ENCODE assay signal across 22 cellular contexts in genomic region chrX:155247497-155247896, GRCh38.
"Had no signal": no experiment of that assay in that cellular context is flagged by ENCODE, and none has a peak within 500 bp of the region (broad histone marks: within the 10 kb centered on the region; RNA-seq: fewer than 3 reads in every experiment).

No MANE protein-coding gene starts in this region.

- H3K9me3 ChIP-seq: stomach, suprapubic skin, testis, thoracic aorta, thyroid gland, tibial artery, tibial nerve, transverse colon, upper lobe of left lung, upper lobe of right lung, uterus, vagina had no signal

- ATAC-seq: stimulated activated naive CD8-positive, alpha-beta T cell treated with anti-CD3 and anti-CD28 coated beads, Interleukin-15, amount 100 ng/mL, for 72 hours; upper lobe of right lung had no signal

- H3K4me1 ChIP-seq: stomach, suprapubic skin, testis, thyroid gland, tibial artery, tibial nerve, transverse colon, upper lobe of left lung, upper lobe of right lung, uterus, vagina had no signal

- H3K27ac ChIP-seq: stomach, suprapubic skin, testis, thoracic aorta, thyroid gland, tibial artery, tibial nerve, transverse colon, upper lobe of left lung, upper lobe of right lung, uterus, vagina had no signal

- DNase-seq: stimulated activated CD4-positive, alpha-beta T cell treated with anti-CD3 and anti-CD28 coated beads, Interleukin-2, amount 100 ng/mL, for 48 hours; stimulated activated CD4-positive, alpha-beta T cell treated with anti-CD3 and anti-CD28 coated beads, Interleukin-4, amount 100 ng/mL, for 1 hour; stimulated activated CD4-positive, alpha-beta T cell treated with anti-CD3 and anti-CD28 coated beads, Interleukin-4, amount 100 ng/mL, for 24 hours; stimulated activated CD4-positive, alpha-beta T cell treated with anti-CD3 and anti-CD28 coated beads, Interleukin-4, amount 100 ng/mL, for 4 hours; stimulated activated CD8-positive, alpha-beta memory T cell treated with anti-CD3 and anti-CD28 coated beads, Interleukin-4, amount 100 ng/mL, for 48 hours; stimulated activated naive CD4-positive, alpha-beta T cell; stimulated activated naive CD4-positive, alpha-beta T cell treated with Interleukin-2 at 50 U/mL for 16 hours; stimulated activated naive CD8-positive, alpha-beta T cell treated with anti-CD3 and anti-CD28 coated beads, Interleukin-15, amount 100 ng/mL, for 72 hours; stomach; substantia nigra; testis; thyroid gland; tibial artery; transverse colon; trophoblast cell; upper lobe of left lung; upper lobe of right lung; uterus had no signal

- H3K4me3 ChIP-seq: stomach, suprapubic skin, testis, thoracic aorta, thyroid gland, tibial artery, tibial nerve, transverse colon, upper lobe of left lung, upper lobe of right lung, uterus, vagina had no signal

- H3K36me3 ChIP-seq: stomach, suprapubic skin, thoracic aorta, thyroid gland, tibial artery, tibial nerve, transverse colon, upper lobe of left lung, upper lobe of right lung, uterus, vagina had no signal
